16 cellular contexts compared by ENCODE assay signal in genomic region chr11:111063711-111064110, GRCh38.
DNase-seq lines count a peak whose midpoint lies in the region; ATAC-seq, FAIRE-seq and TF ChIP-seq lines count a peak whose summit lies in the region.
"Had no signal": no experiment of that assay in that cellular context is flagged by ENCODE, and none has a peak within 500 bp of the region (broad histone marks: within the 10 kb centered on the region; RNA-seq: fewer than 3 reads in every experiment).

No MANE protein-coding gene starts in this region.

- H3K4me1 Mint-ChIP-seq in osteocyte (ENCODE audit: unreplicated experiment) = peaks cover 33% of the 10 kb centered on the region
- H3K4me1 Mint-ChIP-seq in activated CD4-positive, alpha-beta T cell treated with anti-CD3 and anti-CD28 coated beads, Interleukin-2, amount 10 ng/mL, durations not matched to agents 24 days and 14 days = no peaks in the 10 kb centered on the region

- H3K9me3 ChIP-seq in GM23248 (ENCODE audit: low read depth) (peaks cover 7% of the 10 kb centered on the region), H1 (ENCODE audit: insufficient read depth in 2 of 2, low read depth in 1 of 2, low read length in 1 of 2) (peaks cover 0 to 4% of the 10 kb centered on the region in 2 experiments; a peak in 1 of 4 replicates)

- H3F3A ChIP-seq in GM23248 (ENCODE audit: insufficient read depth) = peaks cover 5% of the 10 kb centered on the region; the same call in 1 of the 2 replicates

- no peak overlapping the region for H2AK5ac ChIP-seq in H1 (ENCODE audit: low read depth, low read length)

- intact Hi-C loops in Right ventricle myocardium inferior (cut with DNase I) = no loop called here
- intact Hi-C loops in activated CD4-positive, alpha-beta T cell treated with anti-CD3 and anti-CD28 coated beads, Interleukin-2, amount 10 ng/mL, durations not matched to agents 24 days and 14 days (cut with micrococcal nuclease) = no loop called here

- peaks cover 8% of the 10 kb centered on the region for H3K36me3 Mint-ChIP-seq in osteocyte (ENCODE audit: unreplicated experiment)
- no peaks in the 10 kb centered on the region for H3K36me3 Mint-ChIP-seq in activated CD4-positive, alpha-beta T cell treated with anti-CD3 and anti-CD28 coated beads, Interleukin-2, amount 10 ng/mL, durations not matched to agents 24 days and 14 days (ENCODE audit: low read depth)
- H3K36me3 Mint-ChIP-seq: activated naive CD8-positive, alpha-beta T cell had no signal

- no peak overlapping the region for H3K18ac ChIP-seq in H1 (ENCODE audit: extremely low read depth, low read length)

- no peaks in the 10 kb centered on the region for H3K27me3 Mint-ChIP-seq in osteocyte (ENCODE audit: unreplicated experiment)
- no peaks in the 10 kb centered on the region for H3K27me3 Mint-ChIP-seq in activated CD4-positive, alpha-beta T cell treated with anti-CD3 and anti-CD28 coated beads, Interleukin-2, amount 10 ng/mL, durations not matched to agents 24 days and 14 days
- H3K27me3 Mint-ChIP-seq: activated naive CD8-positive, alpha-beta T cell; progenitor cell of endocrine pancreas had no signal

- no peak overlapping the region for H2BK12ac ChIP-seq in H1 (ENCODE audit: low read depth, low read length)

- TF ChIP-seq CTCF in H1 (IDR thresholded peaks at IDR 0.05; ENCODE audit: control extremely low read depth in 1 of 3, insufficient read depth in 1 of 3, low read depth in 1 of 3, low read length in 3 of 3) (no peak), osteocyte (IDR thresholded peaks at IDR 0.05) (no peak)

- no peak for TF ChIP-seq POLR2A in H1 (IDR thresholded peaks at IDR 0.05; ENCODE audit: control extremely low read depth in 1 of 2, low read depth in 2 of 2, low read length in 2 of 2)

- no peaks in the 10 kb centered on the region for H3K23me2 ChIP-seq in H1 (ENCODE audit: low read depth, low read length)

- no peak overlapping the region for H4K91ac ChIP-seq in H1 (replicated peaks; ENCODE audit: insufficient read length, low read length)

- H3K56ac ChIP-seq in H1 (replicated peaks; ENCODE audit: insufficient read length, low read depth, low read length) = no peak overlapping the region

- no peak overlapping the region for H3K23ac ChIP-seq in H1 (ENCODE audit: insufficient read length)

- ATAC-seq in Right ventricle myocardium inferior = no peak

- peak; percentile 44 for DNase-seq in GM23248
- DNase-seq in NCI-H446 (lab: John Stamatoyannopoulos, UW) = peak; percentile 33 to 61
- DNase-seq in H1 (ENCODE audit: low read depth in 1 of 2, low spot score in 2 of 2) = no peak
- DNase-seq in osteocyte (ENCODE audit: extremely low spot score, unreplicated experiment) = no peak
- DNase-seq in Right ventricle myocardium inferior (ENCODE audit: missing footprints) = no peak
- DNase-seq in activated CD4-positive, alpha-beta T cell treated with anti-CD3 and anti-CD28 coated beads, Interleukin-2, amount 10 ng/mL, durations not matched to agents 24 days and 14 days = no peak
- DNase-seq in OCI-M1 (lab: John Stamatoyannopoulos, UW) = no peak
- DNase-seq in islet precursor cell = no peak
- DNase-seq: activated CD4-positive, CD25-positive, alpha-beta regulatory T cell; activated T-cell treated with anti-CD3 and anti-CD28 coated beads for 4 hours; left lung had no signal

- no peak for FAIRE-seq in H1 (lab: Jason Lieb, UNC)
- FAIRE-seq: endothelial cell of umbilical vein had no signal

- H3K4ac ChIP-seq in H1 (replicated peaks; ENCODE audit: insufficient read length, low read depth, low read length) = no peak overlapping the region

- H3K9ac ChIP-seq in GM23248 = no peak overlapping the region
- no peak overlapping the region for H3K9ac ChIP-seq in H1 (replicated peaks in 1 of 4; ENCODE audit: extremely low read depth in 1 of 4, low read depth in 3 of 4, low read length in 3 of 4)
- H3K9ac ChIP-seq: BLaER1 treated with 17β-estradiol and CSF1 and Interleukin-3, amounts not matched to agents 10 nM and 100 nM had no signal

- no peak overlapping the region; the same call in 1 of the 2 replicates for H2BK5ac ChIP-seq in H1 (ENCODE audit: low read depth, low read length)

- CTCF ChIA-PET in H1 (lab: Charles Lee; ENCODE audit: partially characterized antibody) = interaction anchor here (0.8 to 1.0 kb wide), 3 partner anchors 9 to 316 kb away, joined by 3 to 4 read pairs (median 3); no protein-coding TSS in a partner anchor

- 32 to 37% methylated on average over 3 of the region's 3 CpGs for WGBS in GM23248 (ENCODE audit: low coverage in 1 of 2, low lambda C conversion rate in 2 of 2, missing lambda C conversion rate in 2 of 2), 2 experiments
- WGBS in H1 (ENCODE audit: extremely low coverage in 1 of 2, insufficient coverage in 1 of 2, insufficient read length in 1 of 2, insufficient replicate concordance in 2 of 2, low coverage in 1 of 2, low lambda C conversion rate in 2 of 2, missing lambda C conversion rate in 1 of 2), 2 experiments = 84% methylated on average over 3 of the region's 3 CpGs; no CpG with 5 or more reads in 1 of the 2 experiments

- H3K27ac Mint-ChIP-seq in osteocyte (ENCODE audit: unreplicated experiment) = peak overlapping the region; percentile 7
- no peak overlapping the region for H3K27ac Mint-ChIP-seq in activated CD4-positive, alpha-beta T cell treated with anti-CD3 and anti-CD28 coated beads, Interleukin-2, amount 10 ng/mL, durations not matched to agents 24 days and 14 days
- H3K27ac Mint-ChIP-seq: activated naive CD8-positive, alpha-beta T cell; progenitor cell of endocrine pancreas had no signal

- H3K4me1 ChIP-seq in GM23248 (ENCODE audit: insufficient read depth) = peaks cover 9% of the 10 kb centered on the region
- no peaks in the 10 kb centered on the region for H3K4me1 ChIP-seq in H1 (replicated peaks in 1 of 4; ENCODE audit: control insufficient read depth in 3 of 4, insufficient read depth in 4 of 4, low read length in 3 of 4)
- H3K4me1 ChIP-seq: left lung had no signal

- H3K27me3 ChIP-seq in GM23248 (replicated peaks; ENCODE audit: insufficient read depth) (no peaks in the 10 kb centered on the region), H1 (replicated peaks in 1 of 4; ENCODE audit: control insufficient read depth in 3 of 4, extremely low read depth in 1 of 4, insufficient read depth in 3 of 4, low read length in 3 of 4) (no peaks in the 10 kb centered on the region)
- H3K27me3 ChIP-seq: BLaER1 treated with 17β-estradiol and CSF1 and Interleukin-3, amounts not matched to agents 10 nM and 100 nM; hepatocyte; left lung had no signal

- no peaks in the 10 kb centered on the region for H3K9me2 ChIP-seq in GM23248 (ENCODE audit: insufficient read depth)

- H4K8ac ChIP-seq in H1 (ENCODE audit: extremely low read depth, insufficient read depth, low read length) = no peak overlapping the region

- no peaks in the 10 kb centered on the region for H3K79me2 ChIP-seq in GM23248 (ENCODE audit: insufficient read depth)
- H3K79me2 ChIP-seq in H1 (ENCODE audit: control insufficient read depth in 1 of 2, insufficient read depth in 2 of 2, low read length in 2 of 2) = no peaks in the 10 kb centered on the region
- H3K79me2 ChIP-seq: hepatocyte had no signal

- H3K4me3 Mint-ChIP-seq in osteocyte (ENCODE audit: unreplicated experiment) = no peak overlapping the region
- no peak overlapping the region for H3K4me3 Mint-ChIP-seq in activated CD4-positive, alpha-beta T cell treated with anti-CD3 and anti-CD28 coated beads, Interleukin-2, amount 10 ng/mL, durations not matched to agents 24 days and 14 days
- H3K4me3 Mint-ChIP-seq: activated naive CD8-positive, alpha-beta T cell had no signal

- H3K27ac ChIP-seq in GM23248 = no peak overlapping the region
- H3K27ac ChIP-seq in H1 (ENCODE audit: low read depth, low read length) = no peak overlapping the region
- H3K27ac ChIP-seq: BLaER1 treated with 17β-estradiol and CSF1 and Interleukin-3, amounts not matched to agents 10 nM and 100 nM; hepatocyte; left lung had no signal

- no peak overlapping the region for H3K14ac ChIP-seq in H1 (ENCODE audit: insufficient read length)

- no peak overlapping the region for H2BK120ac ChIP-seq in H1 (replicated peaks; ENCODE audit: low read depth, low read length)

- no peak overlapping the region for H2BK20ac ChIP-seq in H1 (ENCODE audit: low read length)

- POLR2A ChIA-PET in H1 (lab: Charles Lee; ENCODE audit: partially characterized antibody) = interaction anchor here (0.7 kb wide), 1 partner anchor 42 kb away, joined by 3 read pairs; no protein-coding TSS in a partner anchor

- no peak overlapping the region for H4K5ac ChIP-seq in H1 (ENCODE audit: insufficient read length, low read depth, low read length)

- peaks cover 11% of the 10 kb centered on the region for H3K9me3 Mint-ChIP-seq in osteocyte (ENCODE audit: unreplicated experiment)
- peaks cover 3% of the 10 kb centered on the region for H3K9me3 Mint-ChIP-seq in activated CD4-positive, alpha-beta T cell treated with anti-CD3 and anti-CD28 coated beads, Interleukin-2, amount 10 ng/mL, durations not matched to agents 24 days and 14 days

- TF ChIP-seq RAD21 in H1 (IDR thresholded peaks at IDR 0.05 in 1 of 2, conservative IDR thresholded peaks at IDR 0.05 in 1 of 2; ENCODE audit: low read depth in 2 of 2, low read length in 2 of 2) = no peak

- H4K20me1 ChIP-seq in GM23248 (ENCODE audit: insufficient read depth) = no peaks in the 10 kb centered on the region
- no peaks in the 10 kb centered on the region for H4K20me1 ChIP-seq in H1 (replicated peaks in 1 of 2; ENCODE audit: control insufficient read depth in 1 of 2, insufficient read depth in 2 of 2, low read length in 2 of 2)
- H4K20me1 ChIP-seq: BLaER1 treated with 17β-estradiol and CSF1 and Interleukin-3, amounts not matched to agents 10 nM and 100 nM had no signal

- H3K36me3 ChIP-seq in GM23248 (ENCODE audit: low read depth) = no peaks in the 10 kb centered on the region
- no peaks in the 10 kb centered on the region for H3K36me3 ChIP-seq in H1 (ENCODE audit: control insufficient read depth in 2 of 4, insufficient read depth in 4 of 4, low read length in 3 of 4)
- H3K36me3 ChIP-seq: BLaER1 treated with 17β-estradiol and CSF1 and Interleukin-3, amounts not matched to agents 10 nM and 100 nM; left lung had no signal

- no peak overlapping the region for H3K4me3 ChIP-seq in GM23248
- H3K4me3 ChIP-seq in H1 (ENCODE audit: extremely low read depth in 1 of 4, insufficient read depth in 2 of 4, low read depth in 3 of 4, low read length in 4 of 4) = no peak overlapping the region
- H3K4me3 ChIP-seq: BLaER1 treated with 17β-estradiol and CSF1 and Interleukin-3, amounts not matched to agents 10 nM and 100 nM; hepatocyte; left lung had no signal

- H2AFZ ChIP-seq in GM23248 = no peak overlapping the region
- H2AFZ ChIP-seq in H1 (ENCODE audit: low read length) = 0 out of 2 replicates have a peak overlapping the region, but pooled peaks have one; percentile 21
- H2AFZ ChIP-seq: hepatocyte had no signal

- H3K4me2 ChIP-seq in GM23248 (ENCODE audit: unreplicated experiment) (no peak overlapping the region), H1 (ENCODE audit: insufficient read depth in 1 of 2, low read depth in 2 of 2, low read length in 2 of 2) (no peak overlapping the region)
- H3K4me2 ChIP-seq: BLaER1 treated with 17β-estradiol and CSF1 and Interleukin-3, amounts not matched to agents 10 nM and 100 nM; hepatocyte had no signal

- in situ Hi-C loops in GM23248 (cut with MboI) = no loop called here

- no peaks in the 10 kb centered on the region for H3K79me1 ChIP-seq in H1 (ENCODE audit: low read depth, low read length)

- H2BK15ac ChIP-seq in H1 (ENCODE audit: low read length) = no peak overlapping the region

- TF ChIP-seq EP300 in H1 (IDR thresholded peaks at IDR 0.05; ENCODE audit: borderline replicate concordance in 1 of 2, low read depth in 2 of 2, low read length in 2 of 2) = no peak

Comparison
In these comparisons a context has a peak if more than half of its experiments do, and no peak if none do; other contexts are left out.
1. DNase-seq: peak in GM23248 (single experiment) and NCI-H446 (2 of 2); none in H1 (0 of 2), osteocyte (single experiment), Right ventricle myocardium inferior (single experiment), activated CD4-positive, alpha-beta T cell treated with anti-CD3 and anti-CD28 coated beads, Interleukin-2, amount 10 ng/mL, durations not matched to agents 24 days and 14 days (single experiment), OCI-M1 (single experiment) and islet precursor cell (single experiment).